ENCODE assay signal across 1 cellular context in the genomic region with DNA sequence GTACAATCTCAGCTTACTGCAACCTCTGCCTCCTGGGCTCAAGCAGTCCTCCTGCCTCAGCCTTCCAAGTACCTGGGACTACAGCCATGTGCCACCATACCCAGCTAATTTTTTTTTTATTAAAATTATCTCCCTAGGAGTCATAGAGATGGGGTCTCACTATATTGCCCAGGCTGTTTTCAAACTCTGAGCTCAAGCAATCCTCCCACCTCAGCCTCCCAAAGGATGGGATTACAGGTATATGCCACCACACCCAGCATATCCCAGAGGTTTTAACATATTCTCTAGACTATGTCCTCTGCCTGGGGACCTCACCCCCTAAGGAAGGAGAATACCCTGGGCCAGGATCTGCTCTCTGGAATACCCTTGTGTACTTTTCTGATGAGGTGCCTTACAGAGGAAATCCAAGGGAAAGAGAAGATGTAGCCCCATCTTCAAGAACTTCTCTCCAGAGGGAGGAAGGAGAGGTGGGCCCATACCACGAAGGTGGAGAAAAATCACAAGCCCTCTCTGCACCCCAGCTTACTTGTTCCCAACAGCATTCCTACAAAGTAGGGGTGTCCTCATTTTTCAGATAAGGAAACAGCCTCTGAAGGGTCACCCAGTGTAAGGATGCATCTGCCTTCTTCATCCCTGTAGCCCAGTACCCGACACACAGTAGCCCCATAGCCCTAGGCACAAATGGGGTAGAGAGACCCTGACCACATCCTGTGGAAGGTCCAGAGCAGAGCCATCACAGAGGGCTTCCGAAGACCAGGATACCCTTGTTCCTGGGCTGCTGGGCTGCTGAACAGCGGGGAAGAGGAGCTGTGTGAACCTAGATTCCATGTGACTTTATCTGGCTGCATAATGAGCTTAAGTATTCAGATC.
A peak's percentile ranks its signal among the peaks of the same experiment; 100 is the strongest.
TF ChIP-seq lines count a peak whose summit lies in the region.

No MANE protein-coding gene starts in this region.

TF ChIP-seq in K562, 482 proteins besides CTCF, POLR2A, EP300 and RAD21 (continued from another document):
- TF ChIP-seq, protein P1, sequence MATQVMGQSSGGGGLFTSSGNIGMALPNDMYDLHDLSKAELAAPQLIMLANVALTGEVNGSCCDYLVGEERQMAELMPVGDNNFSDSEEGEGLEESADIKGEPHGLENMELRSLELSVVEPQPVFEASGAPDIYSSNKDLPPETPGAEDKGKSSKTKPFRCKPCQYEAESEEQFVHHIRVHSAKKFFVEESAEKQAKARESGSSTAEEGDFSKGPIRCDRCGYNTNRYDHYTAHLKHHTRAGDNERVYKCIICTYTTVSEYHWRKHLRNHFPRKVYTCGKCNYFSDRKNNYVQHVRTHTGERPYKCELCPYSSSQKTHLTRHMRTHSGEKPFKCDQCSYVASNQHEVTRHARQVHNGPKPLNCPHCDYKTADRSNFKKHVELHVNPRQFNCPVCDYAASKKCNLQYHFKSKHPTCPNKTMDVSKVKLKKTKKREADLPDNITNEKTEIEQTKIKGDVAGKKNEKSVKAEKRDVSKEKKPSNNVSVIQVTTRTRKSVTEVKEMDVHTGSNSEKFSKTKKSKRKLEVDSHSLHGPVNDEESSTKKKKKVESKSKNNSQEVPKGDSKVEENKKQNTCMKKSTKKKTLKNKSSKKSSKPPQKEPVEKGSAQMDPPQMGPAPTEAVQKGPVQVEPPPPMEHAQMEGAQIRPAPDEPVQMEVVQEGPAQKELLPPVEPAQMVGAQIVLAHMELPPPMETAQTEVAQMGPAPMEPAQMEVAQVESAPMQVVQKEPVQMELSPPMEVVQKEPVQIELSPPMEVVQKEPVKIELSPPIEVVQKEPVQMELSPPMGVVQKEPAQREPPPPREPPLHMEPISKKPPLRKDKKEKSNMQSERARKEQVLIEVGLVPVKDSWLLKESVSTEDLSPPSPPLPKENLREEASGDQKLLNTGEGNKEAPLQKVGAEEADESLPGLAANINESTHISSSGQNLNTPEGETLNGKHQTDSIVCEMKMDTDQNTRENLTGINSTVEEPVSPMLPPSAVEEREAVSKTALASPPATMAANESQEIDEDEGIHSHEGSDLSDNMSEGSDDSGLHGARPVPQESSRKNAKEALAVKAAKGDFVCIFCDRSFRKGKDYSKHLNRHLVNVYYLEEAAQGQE (CRISPR knock-in tag; IDR thresholded peaks at IDR 0.05; ENCODE audit: low read depth): 0 out of 2 replicates have a peak, but pooled peaks have one; percentile 36
- TF ChIP-seq, protein P2, sequence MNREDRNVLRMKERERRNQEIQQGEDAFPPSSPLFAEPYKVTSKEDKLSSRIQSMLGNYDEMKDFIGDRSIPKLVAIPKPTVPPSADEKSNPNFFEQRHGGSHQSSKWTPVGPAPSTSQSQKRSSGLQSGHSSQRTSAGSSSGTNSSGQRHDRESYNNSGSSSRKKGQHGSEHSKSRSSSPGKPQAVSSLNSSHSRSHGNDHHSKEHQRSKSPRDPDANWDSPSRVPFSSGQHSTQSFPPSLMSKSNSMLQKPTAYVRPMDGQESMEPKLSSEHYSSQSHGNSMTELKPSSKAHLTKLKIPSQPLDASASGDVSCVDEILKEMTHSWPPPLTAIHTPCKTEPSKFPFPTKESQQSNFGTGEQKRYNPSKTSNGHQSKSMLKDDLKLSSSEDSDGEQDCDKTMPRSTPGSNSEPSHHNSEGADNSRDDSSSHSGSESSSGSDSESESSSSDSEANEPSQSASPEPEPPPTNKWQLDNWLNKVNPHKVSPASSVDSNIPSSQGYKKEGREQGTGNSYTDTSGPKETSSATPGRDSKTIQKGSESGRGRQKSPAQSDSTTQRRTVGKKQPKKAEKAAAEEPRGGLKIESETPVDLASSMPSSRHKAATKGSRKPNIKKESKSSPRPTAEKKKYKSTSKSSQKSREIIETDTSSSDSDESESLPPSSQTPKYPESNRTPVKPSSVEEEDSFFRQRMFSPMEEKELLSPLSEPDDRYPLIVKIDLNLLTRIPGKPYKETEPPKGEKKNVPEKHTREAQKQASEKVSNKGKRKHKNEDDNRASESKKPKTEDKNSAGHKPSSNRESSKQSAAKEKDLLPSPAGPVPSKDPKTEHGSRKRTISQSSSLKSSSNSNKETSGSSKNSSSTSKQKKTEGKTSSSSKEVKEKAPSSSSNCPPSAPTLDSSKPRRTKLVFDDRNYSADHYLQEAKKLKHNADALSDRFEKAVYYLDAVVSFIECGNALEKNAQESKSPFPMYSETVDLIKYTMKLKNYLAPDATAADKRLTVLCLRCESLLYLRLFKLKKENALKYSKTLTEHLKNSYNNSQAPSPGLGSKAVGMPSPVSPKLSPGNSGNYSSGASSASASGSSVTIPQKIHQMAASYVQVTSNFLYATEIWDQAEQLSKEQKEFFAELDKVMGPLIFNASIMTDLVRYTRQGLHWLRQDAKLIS (CRISPR knock-in tag; IDR thresholded peaks at IDR 0.05): 0 out of 2 replicates have a peak, but pooled peaks have one; percentile 2
- no peak for TF ChIP-seq PHTF2 (CRISPR knock-in tag; IDR thresholded peaks at IDR 0.05)
- TF ChIP-seq RBM25 (IDR thresholded peaks at IDR 0.05; ENCODE audit: low read depth, low read length, severe bottlenecking): peak; percentile 50
- no peak for TF ChIP-seq HDAC1 (IDR thresholded peaks at IDR 0.05)
- peak; percentile 35; the same call in 1 of the 2 replicates for TF ChIP-seq ZNF175 (CRISPR knock-in tag; IDR thresholded peaks at IDR 0.05; ENCODE audit: low read depth)
- TF ChIP-seq SPI1 (IDR thresholded peaks at IDR 0.05; ENCODE audit: borderline replicate concordance, low read depth, low read length): no peak
- TF ChIP-seq KDM5B (IDR thresholded peaks at IDR 0.05; ENCODE audit: insufficient replicate concordance, low read depth, low read length): peak; percentile 57
- TF ChIP-seq PHF21A (IDR thresholded peaks at IDR 0.05; ENCODE audit: borderline replicate concordance, low read depth): 0 out of 2 replicates have a peak, but pooled peaks have one; percentile 42
- no peak for TF ChIP-seq ZNF232 (CRISPR knock-in tag; IDR thresholded peaks at IDR 0.05)
- TF ChIP-seq, protein P3, sequence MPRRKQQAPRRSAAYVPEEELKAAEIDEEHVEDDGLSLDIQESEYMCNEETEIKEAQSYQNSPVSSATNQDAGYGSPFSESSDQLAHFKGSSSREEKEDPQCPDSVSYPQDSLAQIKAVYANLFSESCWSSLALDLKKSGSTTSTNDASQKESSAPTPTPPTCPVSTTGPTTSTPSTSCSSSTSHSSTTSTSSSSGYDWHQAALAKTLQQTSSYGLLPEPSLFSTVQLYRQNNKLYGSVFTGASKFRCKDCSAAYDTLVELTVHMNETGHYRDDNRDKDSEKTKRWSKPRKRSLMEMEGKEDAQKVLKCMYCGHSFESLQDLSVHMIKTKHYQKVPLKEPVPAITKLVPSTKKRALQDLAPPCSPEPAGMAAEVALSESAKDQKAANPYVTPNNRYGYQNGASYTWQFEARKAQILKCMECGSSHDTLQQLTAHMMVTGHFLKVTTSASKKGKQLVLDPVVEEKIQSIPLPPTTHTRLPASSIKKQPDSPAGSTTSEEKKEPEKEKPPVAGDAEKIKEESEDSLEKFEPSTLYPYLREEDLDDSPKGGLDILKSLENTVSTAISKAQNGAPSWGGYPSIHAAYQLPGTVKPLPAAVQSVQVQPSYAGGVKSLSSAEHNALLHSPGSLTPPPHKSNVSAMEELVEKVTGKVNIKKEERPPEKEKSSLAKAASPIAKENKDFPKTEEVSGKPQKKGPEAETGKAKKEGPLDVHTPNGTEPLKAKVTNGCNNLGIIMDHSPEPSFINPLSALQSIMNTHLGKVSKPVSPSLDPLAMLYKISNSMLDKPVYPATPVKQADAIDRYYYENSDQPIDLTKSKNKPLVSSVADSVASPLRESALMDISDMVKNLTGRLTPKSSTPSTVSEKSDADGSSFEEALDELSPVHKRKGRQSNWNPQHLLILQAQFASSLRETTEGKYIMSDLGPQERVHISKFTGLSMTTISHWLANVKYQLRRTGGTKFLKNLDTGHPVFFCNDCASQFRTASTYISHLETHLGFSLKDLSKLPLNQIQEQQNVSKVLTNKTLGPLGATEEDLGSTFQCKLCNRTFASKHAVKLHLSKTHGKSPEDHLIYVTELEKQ (CRISPR knock-in tag; IDR thresholded peaks at IDR 0.05): 0 out of 2 replicates have a peak, but pooled peaks have one; percentile 40
- peak; percentile 69 for TF ChIP-seq ZNF121 (CRISPR knock-in tag; conservative IDR thresholded peaks at IDR 0.05)
- TF ChIP-seq, protein P4, sequence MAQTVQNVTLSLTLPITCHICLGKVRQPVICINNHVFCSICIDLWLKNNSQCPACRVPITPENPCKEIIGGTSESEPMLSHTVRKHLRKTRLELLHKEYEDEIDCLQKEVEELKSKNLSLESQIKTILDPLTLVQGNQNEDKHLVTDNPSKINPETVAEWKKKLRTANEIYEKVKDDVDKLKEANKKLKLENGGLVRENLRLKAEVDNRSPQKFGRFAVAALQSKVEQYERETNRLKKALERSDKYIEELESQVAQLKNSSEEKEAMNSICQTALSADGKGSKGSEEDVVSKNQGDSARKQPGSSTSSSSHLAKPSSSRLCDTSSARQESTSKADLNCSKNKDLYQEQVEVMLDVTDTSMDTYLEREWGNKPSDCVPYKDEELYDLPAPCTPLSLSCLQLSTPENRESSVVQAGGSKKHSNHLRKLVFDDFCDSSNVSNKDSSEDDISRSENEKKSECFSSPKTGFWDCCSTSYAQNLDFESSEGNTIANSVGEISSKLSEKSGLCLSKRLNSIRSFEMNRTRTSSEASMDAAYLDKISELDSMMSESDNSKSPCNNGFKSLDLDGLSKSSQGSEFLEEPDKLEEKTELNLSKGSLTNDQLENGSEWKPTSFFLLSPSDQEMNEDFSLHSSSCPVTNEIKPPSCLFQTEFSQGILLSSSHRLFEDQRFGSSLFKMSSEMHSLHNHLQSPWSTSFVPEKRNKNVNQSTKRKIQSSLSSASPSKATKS (CRISPR knock-in tag; IDR thresholded peaks at IDR 0.05): no peak
- TF ChIP-seq, protein P5, sequence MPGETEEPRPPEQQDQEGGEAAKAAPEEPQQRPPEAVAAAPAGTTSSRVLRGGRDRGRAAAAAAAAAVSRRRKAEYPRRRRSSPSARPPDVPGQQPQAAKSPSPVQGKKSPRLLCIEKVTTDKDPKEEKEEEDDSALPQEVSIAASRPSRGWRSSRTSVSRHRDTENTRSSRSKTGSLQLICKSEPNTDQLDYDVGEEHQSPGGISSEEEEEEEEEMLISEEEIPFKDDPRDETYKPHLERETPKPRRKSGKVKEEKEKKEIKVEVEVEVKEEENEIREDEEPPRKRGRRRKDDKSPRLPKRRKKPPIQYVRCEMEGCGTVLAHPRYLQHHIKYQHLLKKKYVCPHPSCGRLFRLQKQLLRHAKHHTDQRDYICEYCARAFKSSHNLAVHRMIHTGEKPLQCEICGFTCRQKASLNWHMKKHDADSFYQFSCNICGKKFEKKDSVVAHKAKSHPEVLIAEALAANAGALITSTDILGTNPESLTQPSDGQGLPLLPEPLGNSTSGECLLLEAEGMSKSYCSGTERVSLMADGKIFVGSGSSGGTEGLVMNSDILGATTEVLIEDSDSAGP (CRISPR knock-in tag; IDR thresholded peaks at IDR 0.05): 0 out of 2 replicates have a peak, but pooled peaks have one; percentile 17
- TF ChIP-seq, protein P6, sequence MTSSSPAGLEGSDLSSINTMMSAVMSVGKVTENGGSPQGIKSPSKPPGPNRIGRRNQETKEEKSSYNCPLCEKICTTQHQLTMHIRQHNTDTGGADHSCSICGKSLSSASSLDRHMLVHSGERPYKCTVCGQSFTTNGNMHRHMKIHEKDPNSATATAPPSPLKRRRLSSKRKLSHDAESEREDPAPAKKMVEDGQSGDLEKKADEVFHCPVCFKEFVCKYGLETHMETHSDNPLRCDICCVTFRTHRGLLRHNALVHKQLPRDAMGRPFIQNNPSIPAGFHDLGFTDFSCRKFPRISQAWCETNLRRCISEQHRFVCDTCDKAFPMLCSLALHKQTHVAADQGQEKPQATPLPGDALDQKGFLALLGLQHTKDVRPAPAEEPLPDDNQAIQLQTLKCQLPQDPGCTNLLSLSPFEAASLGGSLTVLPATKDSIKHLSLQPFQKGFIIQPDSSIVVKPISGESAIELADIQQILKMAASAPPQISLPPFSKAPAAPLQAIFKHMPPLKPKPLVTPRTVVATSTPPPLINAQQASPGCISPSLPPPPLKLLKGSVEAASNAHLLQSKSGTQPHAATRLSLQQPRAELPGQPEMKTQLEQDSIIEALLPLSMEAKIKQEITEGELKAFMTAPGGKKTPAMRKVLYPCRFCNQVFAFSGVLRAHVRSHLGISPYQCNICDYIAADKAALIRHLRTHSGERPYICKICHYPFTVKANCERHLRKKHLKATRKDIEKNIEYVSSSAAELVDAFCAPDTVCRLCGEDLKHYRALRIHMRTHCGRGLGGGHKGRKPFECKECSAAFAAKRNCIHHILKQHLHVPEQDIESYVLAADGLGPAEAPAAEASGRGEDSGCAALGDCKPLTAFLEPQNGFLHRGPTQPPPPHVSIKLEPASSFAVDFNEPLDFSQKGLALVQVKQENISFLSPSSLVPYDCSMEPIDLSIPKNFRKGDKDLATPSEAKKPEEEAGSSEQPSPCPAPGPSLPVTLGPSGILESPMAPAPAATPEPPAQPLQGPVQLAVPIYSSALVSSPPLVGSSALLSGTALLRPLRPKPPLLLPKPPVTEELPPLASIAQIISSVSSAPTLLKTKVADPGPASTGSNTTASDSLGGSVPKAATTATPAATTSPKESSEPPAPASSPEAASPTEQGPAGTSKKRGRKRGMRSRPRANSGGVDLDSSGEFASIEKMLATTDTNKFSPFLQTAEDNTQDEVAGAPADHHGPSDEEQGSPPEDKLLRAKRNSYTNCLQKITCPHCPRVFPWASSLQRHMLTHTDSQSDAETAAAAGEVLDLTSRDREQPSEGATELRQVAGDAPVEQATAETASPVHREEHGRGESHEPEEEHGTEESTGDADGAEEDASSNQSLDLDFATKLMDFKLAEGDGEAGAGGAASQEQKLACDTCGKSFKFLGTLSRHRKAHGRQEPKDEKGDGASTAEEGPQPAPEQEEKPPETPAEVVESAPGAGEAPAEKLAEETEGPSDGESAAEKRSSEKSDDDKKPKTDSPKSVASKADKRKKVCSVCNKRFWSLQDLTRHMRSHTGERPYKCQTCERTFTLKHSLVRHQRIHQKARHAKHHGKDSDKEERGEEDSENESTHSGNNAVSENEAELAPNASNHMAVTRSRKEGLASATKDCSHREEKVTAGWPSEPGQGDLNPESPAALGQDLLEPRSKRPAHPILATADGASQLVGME (CRISPR knock-in tag; IDR thresholded peaks at IDR 0.05): 0 out of 2 replicates have a peak, but pooled peaks have one; percentile 62
- TF ChIP-seq, protein P7, sequence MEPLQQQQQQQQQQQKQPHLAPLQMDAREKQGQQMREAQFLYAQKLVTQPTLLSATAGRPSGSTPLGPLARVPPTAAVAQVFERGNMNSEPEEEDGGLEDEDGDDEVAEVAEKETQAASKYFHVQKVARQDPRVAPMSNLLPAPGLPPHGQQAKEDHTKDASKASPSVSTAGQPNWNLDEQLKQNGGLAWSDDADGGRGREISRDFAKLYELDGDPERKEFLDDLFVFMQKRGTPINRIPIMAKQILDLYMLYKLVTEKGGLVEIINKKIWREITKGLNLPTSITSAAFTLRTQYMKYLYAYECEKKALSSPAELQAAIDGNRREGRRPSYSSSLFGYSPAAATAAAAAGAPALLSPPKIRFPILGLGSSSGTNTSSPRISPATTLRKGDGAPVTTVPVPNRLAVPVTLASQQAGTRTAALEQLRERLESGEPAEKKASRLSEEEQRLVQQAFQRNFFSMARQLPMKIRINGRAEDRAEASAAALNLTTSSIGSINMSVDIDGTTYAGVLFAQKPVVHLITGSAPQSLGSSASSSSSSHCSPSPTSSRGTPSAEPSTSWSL (CRISPR knock-in tag; IDR thresholded peaks at IDR 0.05; ENCODE audit: borderline replicate concordance): 0 out of 2 replicates have a peak, but pooled peaks have one; percentile 58
TF ChIP-seq in K562: peak in this region for 19.
